Comparison of ENCODE assay signal across 8 cellular contexts in genomic region chr15:20594219-20594618, GRCh38. TPM values are rescaled to one million over a fixed set of nuclear protein-coding genes. Genes with fewer than 3 reads are reported as not detected.
"Had no signal": no experiment of that assay in that cellular context is flagged by ENCODE, and none has a peak within 500 bp of the region (broad histone marks: within the 10 kb centered on the region; RNA-seq: fewer than 3 reads in every experiment).

No MANE protein-coding gene starts in this region.

RNA-seq across cellular contexts. Expression of gene GOLGA6L6, which starts 52.6 kb away (rescaled TPM):
- total RNA-seq: LHCN-M2, MCF 10A, NCI-H460, PC-3, Right ventricle myocardium inferior, RPMI7951, SJCRH30, SK-MEL-5 had no signal
